Comparison of ENCODE assay signal across 8 cellular contexts in genomic region chr15:72342385-72342784, GRCh38. TPM values are rescaled to one million over a fixed set of nuclear protein-coding genes. Genes with fewer than 3 reads are reported as not detected.
DNase-seq lines count a peak whose midpoint lies in the region; ATAC-seq and TF ChIP-seq lines count a peak whose summit lies in the region.

No MANE protein-coding gene starts in this region.

- no peak overlapping the region for H3K4me3 ChIP-seq in astrocyte of the cerebellum (ENCODE audit: low read depth, low read length)
- H3K4me3 ChIP-seq in mesodermal cell (ENCODE audit: extremely low read depth, insufficient read depth, low read length, poor library complexity, severe bottlenecking): no peak overlapping the region

- in situ Hi-C loops in astrocyte of the cerebellum (cut with HindIII; ENCODE audit: low sequenced_read_pairs): no loop called here

- peaks cover 47% of the 10 kb centered on the region for H3K36me3 ChIP-seq in mesodermal cell (ENCODE audit: control insufficient read depth, insufficient read depth, low read length)

- DNase-seq in NCI-H748 (lab: John Stamatoyannopoulos, UW; ENCODE audit: unreplicated experiment) (peak; percentile 29), NCI-H748 treated with DMSO at 0.1 percent for 48 hours (lab: John Stamatoyannopoulos, UW) (no peak), NCI-H524 treated with DMSO at 0.1 percent for 48 hours (lab: John Stamatoyannopoulos, UW) (peak; percentile 36), astrocyte of the cerebellum (ENCODE audit: low read depth) (no peak), SW480 (ENCODE audit: low spot score) (no peak), NK-92 (lab: John Stamatoyannopoulos, UW; ENCODE audit: unreplicated experiment) (no peak)

- H3K4me1 ChIP-seq in mesodermal cell (ENCODE audit: control insufficient read depth, insufficient read depth, low read length, poor library complexity, severe bottlenecking): peaks cover 14% of the 10 kb centered on the region

- H3K9me3 ChIP-seq in mesodermal cell (ENCODE audit: control insufficient read depth, low read length): no peaks in the 10 kb centered on the region

- peak overlapping the region; percentile 23 for H3K27ac ChIP-seq in mesodermal cell (ENCODE audit: low read depth, low read length, severe bottlenecking)

- ATAC-seq in HG03045 (IDR thresholded peaks at IDR 0.05; ENCODE audit: unreplicated experiment): no peak

- peak; percentile 42 for TF ChIP-seq CTCF in astrocyte of the cerebellum (IDR thresholded peaks at IDR 0.05; ENCODE audit: low read depth, low read length, missing control alignments)

- WGBS in mesodermal cell (ENCODE audit: insufficient coverage in 2 of 2), 2 experiments: 60 to 70% methylated on average over 4 to 6 of the region's 11 CpGs

RNA-seq across cellular contexts. Expression of gene CELF6, which starts 22.4 kb away (rescaled TPM):
- polyA plus RNA-seq in mesodermal cell (2013, experiment 1 of 2): 0.63 TPM
- polyA plus RNA-seq in mesodermal cell (2013, experiment 2 of 2): 0.25 TPM

RNA-seq across cellular contexts. Expression of gene HEXA, which starts 33.4 kb away (rescaled TPM):
- 77.0 TPM for polyA plus RNA-seq in mesodermal cell (2013, experiment 1 of 2)
- polyA plus RNA-seq in mesodermal cell (2013, experiment 2 of 2): 70.0 TPM

RNA-seq across cellular contexts. Expression of gene TMEM202, which starts 55.7 kb away (rescaled TPM):
- not detected for polyA plus RNA-seq in mesodermal cell (2013, experiment 1 of 2)
- not detected for polyA plus RNA-seq in mesodermal cell (2013, experiment 2 of 2)

Comparison
In these comparisons a context has a peak if more than half of its experiments do, and no peak if none do; other contexts are left out.
1. DNase-seq: peak in NCI-H748 (single experiment) and NCI-H524 treated with DMSO at 0.1 percent for 48 hours (single experiment); none in NCI-H748 treated with DMSO at 0.1 percent for 48 hours (single experiment), astrocyte of the cerebellum (single experiment), SW480 (single experiment) and NK-92 (single experiment).